Comparison of ENCODE assay signal across 9 cellular contexts in the genomic region with DNA sequence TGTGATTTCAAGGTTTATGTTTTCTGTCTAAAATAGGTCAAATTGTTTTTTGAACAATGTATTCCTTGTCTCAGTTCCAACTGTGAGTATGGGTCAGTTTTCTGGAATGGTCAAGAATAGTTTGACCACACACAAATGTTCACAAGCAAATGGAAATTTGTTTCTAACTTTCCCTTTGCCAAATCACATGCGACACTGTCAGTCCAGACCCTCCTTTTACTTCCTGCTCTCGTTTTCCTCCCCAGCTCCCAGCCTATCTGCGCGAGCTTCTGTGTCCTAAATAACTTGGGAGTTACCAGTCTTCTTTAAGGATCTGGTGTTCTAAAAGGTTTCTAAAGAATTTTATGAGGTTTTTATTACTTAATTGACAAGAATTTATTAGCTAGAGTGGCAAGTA.
DNase-seq lines count a peak whose midpoint lies in the region; ATAC-seq, FAIRE-seq and TF ChIP-seq lines count a peak whose summit lies in the region.
"Had no signal": no experiment of that assay in that cellular context is flagged by ENCODE, and none has a peak within 500 bp of the region (broad histone marks: within the 10 kb centered on the region; RNA-seq: fewer than 3 reads in every experiment).

No MANE protein-coding gene starts in this region.

- H3K9me3 ChIP-seq in GM12878 (replicated peaks; ENCODE audit: control insufficient read depth, insufficient read depth, low read length), result no peaks in the 10 kb centered on the region; the same call in 2 of the 3 replicates

- RAD21 ChIA-PET in GM12878 (lab: Charles Lee; ENCODE audit: unreplicated experiment), result no interaction called here

- H3K27me3 ChIP-seq in GM12878 (replicated peaks in 1 of 2; ENCODE audit: control insufficient read depth in 2 of 2, insufficient read depth in 2 of 2, low read length in 1 of 2), result no peaks in the 10 kb centered on the region

- TF ChIP-seq POLR2A in GM12878 (IDR thresholded peaks at IDR 0.05; ENCODE audit: low read depth, low read length), result no peak

- no peak for TF ChIP-seq CTCF in GM12865 (IDR thresholded peaks at IDR 0.05; ENCODE audit: insufficient read depth, low read depth, low read length, missing control alignments)
- TF ChIP-seq CTCF in GM12878 (IDR thresholded peaks at IDR 0.05 in 2 of 3, conservative IDR thresholded peaks at IDR 0.05 in 1 of 3; ENCODE audit: control insufficient read depth in 2 of 3, extremely low read depth in 1 of 3, insufficient read depth in 1 of 3, low read depth in 3 of 3, low read length in 3 of 3), result no peak

- no peaks in the 10 kb centered on the region for H3K36me3 ChIP-seq in GM12878 (ENCODE audit: control insufficient read depth in 2 of 2, insufficient read depth in 2 of 2, low read length in 1 of 2)

- H3K79me2 ChIP-seq in GM12878 (ENCODE audit: control insufficient read depth, insufficient read depth, low read length), result no peaks in the 10 kb centered on the region

- ATAC-seq in GM12878 (no peak), HG03432 (IDR thresholded peaks at IDR 0.05; ENCODE audit: unreplicated experiment) (no peak)

- in situ Hi-C loops in GM12878 (cut with MboI), result no loop called here

- H3K4me3 ChIP-seq in GM12865 (ENCODE audit: low read depth, low read length) (peak overlapping the region; percentile 37), GM12878 (no peak overlapping the region; the same call in 1 of the 2 replicates), skin epidermis (peak overlapping the region in 3 of 7 experiments; percentile 5 to 18 (median 7))

- no peak for FAIRE-seq in GM12878 (lab: Jason Lieb, UNC)
- no peak for FAIRE-seq in GM19239 (lab: Jason Lieb, UNC)

- no peak overlapping the region for H3K27ac ChIP-seq in GM12878 (ENCODE audit: control insufficient read depth, insufficient read depth)
- H3K27ac ChIP-seq in skin epidermis, result peak overlapping the region in 17 of 21 experiments; percentile 25 to 80 (median 64)

- peak overlapping the region; percentile 22; the same call in 1 of the 2 replicates for H3K4me2 ChIP-seq in GM12878 (ENCODE audit: control insufficient read depth, insufficient read depth)

- BruUV-seq in GM12878 (replicated peaks; lab: Mats Ljungman, UMichigan), result no TSS peak

- no peaks in the 10 kb centered on the region for H3K4me1 ChIP-seq in GM12878 (ENCODE audit: control insufficient read depth, insufficient read depth, low read length)

- POLR2A ChIA-PET in GM12878 (lab: Charles Lee), result interaction anchor here (0.7 kb wide), 1 partner anchor 149 kb away, joined by 3 read pairs; no protein-coding TSS in a partner anchor

- H4K20me1 ChIP-seq in GM12878 (ENCODE audit: control insufficient read depth, insufficient read depth), result no peaks in the 10 kb centered on the region

- CTCF ChIA-PET in GM12878 (lab: Yijun Ruan, JAX), result interaction anchor here (0.6 to 0.7 kb wide), 4 partner anchors 96 to 654 kb away, joined by 3 to 4 read pairs (median 3); no protein-coding TSS in a partner anchor

- intact Hi-C loops in GM12878 (cut with micrococcal nuclease; ENCODE audit: unreplicated experiment), result no loop called here

- no peak for TF ChIP-seq RAD21 in GM12878 (IDR thresholded peaks at IDR 0.05; ENCODE audit: insufficient read depth, low read depth, low read length)

- no peak for DNase-seq in GM12865 (ENCODE audit: low read depth)
- DNase-seq in GM12878 (ENCODE audit: low read depth, low spot score), result no peak
- peak; percentile 50 for DNase-seq in iris pigment epithelial cell (ENCODE audit: low read depth)
- no peak for DNase-seq in NCI-H1092 (lab: John Stamatoyannopoulos, UW)
- DNase-seq in GM19239 (ENCODE audit: insufficient read length, low spot score), result no peak
- no peak for DNase-seq in activated CD4-positive, alpha-beta T cell treated with anti-CD3 and anti-CD28 coated beads for 4 hours
- DNase-seq: DMS79 treated with DMSO at 0.1 percent for 48 hours had no signal

- WGBS in GM12878 (ENCODE audit: insufficient coverage, insufficient replicate concordance, low lambda C conversion rate, missing lambda C conversion rate), result 2% methylated on average over 4 of the region's 4 CpGs

- peak overlapping the region; percentile 61 for H2AFZ ChIP-seq in GM12878 (ENCODE audit: control insufficient read depth, low read depth, low read length)

- H3K9ac ChIP-seq in GM12878 (ENCODE audit: control insufficient read depth, insufficient read depth, low read length), result no peak overlapping the region

- no peak for TF ChIP-seq EP300 in GM12878 (IDR thresholded peaks at IDR 0.05; ENCODE audit: borderline replicate concordance in 1 of 2, control insufficient read depth in 1 of 2, low read depth in 2 of 2, low read length in 2 of 2)

- SMC1A ChIA-PET in GM12878 (lab: Charles Lee; ENCODE audit: uncharacterized antibody, unreplicated experiment), result interaction anchor here (0.8 to 1.1 kb wide), 2 partner anchors 9 to 174 kb away, joined by 3 read pairs; no protein-coding TSS in a partner anchor

TF ChIP-seq in GM12878, 131 proteins besides CTCF, POLR2A, EP300 and RAD21:
- TF ChIP-seq FOXK2 (IDR thresholded peaks at IDR 0.05) (no peak), STAT1 (conservative IDR thresholded peaks at IDR 0.05) (no peak), YBX1 (IDR thresholded peaks at IDR 0.05) (no peak)
TF ChIP-seq in GM12878: peak in this region for 0.
